8 cellular contexts compared by ENCODE assay signal in the genomic region with DNA sequence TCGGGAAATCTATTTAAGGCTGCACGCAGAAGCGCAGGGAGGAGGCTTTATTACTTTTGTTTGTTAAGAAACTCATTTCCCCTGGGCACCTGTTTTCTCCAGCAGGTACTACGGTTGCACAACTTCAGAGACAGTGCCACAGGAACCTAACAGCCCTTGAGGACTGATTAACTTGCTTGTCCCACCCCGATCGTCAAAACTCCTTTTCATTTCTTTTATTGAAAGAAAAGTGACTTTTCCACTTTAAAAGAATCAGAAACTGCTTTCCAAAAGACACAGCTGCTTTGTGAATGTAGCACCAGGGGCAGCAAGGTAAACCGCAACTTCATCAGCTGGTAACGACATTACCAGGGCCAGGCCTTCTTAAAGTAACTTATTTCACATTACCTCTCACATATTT. TPM values are rescaled to one million over a fixed set of nuclear protein-coding genes. Genes with fewer than 3 reads are reported as not detected.
DNase-seq lines count a peak whose midpoint lies in the region; ATAC-seq and TF ChIP-seq lines count a peak whose summit lies in the region.

No MANE protein-coding gene starts in this region.

- H3K36me3 Mint-ChIP-seq in naive B cell = peaks cover 0 to 9% of the 10 kb centered on the region in 2 donors

- H3K27ac Mint-ChIP-seq in naive B cell = peak overlapping the region; percentile 91 to 97 (median 97)

- peak overlapping the region; percentile 94 for H3K4me3 ChIP-seq in choroid plexus epithelial cell (ENCODE audit: low read depth, low read length)

- peak overlapping the region; percentile 88 to 97 (median 92) for H3K4me3 Mint-ChIP-seq in naive B cell

- no peaks in the 10 kb centered on the region for H3K27me3 Mint-ChIP-seq in naive B cell

- TF ChIP-seq CTCF in choroid plexus epithelial cell (conservative IDR thresholded peaks at IDR 0.05; ENCODE audit: low read depth, low read length) = no peak

- no peak for ATAC-seq in naive B cell (ENCODE audit: low read depth in 2 of 2)

- peak; percentile 24 for DNase-seq in GF-D8 (lab: John Stamatoyannopoulos, UW)
- peak; percentile 20 for DNase-seq in MV-4-11 (lab: John Stamatoyannopoulos, UW)
- DNase-seq in choroid plexus epithelial cell (ENCODE audit: low read depth) = peak; percentile 36
- DNase-seq in naive B cell = peak; percentile 18
- no peak for DNase-seq in DMS153 (lab: John Stamatoyannopoulos, UW)
- no peak for DNase-seq in COLO668 (lab: John Stamatoyannopoulos, UW; ENCODE audit: unreplicated experiment)
- no peak for DNase-seq in stimulated activated CD4-positive, alpha-beta T cell treated with anti-CD3 and anti-CD28 coated beads, Interleukin-4, amount 100 ng/mL, for 1 hour
- DNase-seq in NCI-H1092 (lab: John Stamatoyannopoulos, UW) = no peak

- H3K9me3 Mint-ChIP-seq in naive B cell = no peaks in the 10 kb centered on the region

- peaks cover 55 to 67% (median 59%) of the 10 kb centered on the region in 3 donors for H3K4me1 Mint-ChIP-seq in naive B cell

RNA-seq across cellular contexts. Expression of a gene that starts 1.5 kb away (rescaled TPM):
- 100 to 1,000 TPM in 4 of 6 donors, 10 to 100 TPM in 2; 85.0 to 127 (median 111) TPM for polyA plus RNA-seq in naive B cell (ENCODE audit: low read depth in 6 of 6)

Comparison
In these comparisons a context has a peak if more than half of its experiments do, and no peak if none do; other contexts are left out.
1. DNase-seq: peak in GF-D8 (single experiment), MV-4-11 (single experiment), choroid plexus epithelial cell (single experiment) and naive B cell (single experiment); none in DMS153 (single experiment), COLO668 (single experiment), stimulated activated CD4-positive, alpha-beta T cell treated with anti-CD3 and anti-CD28 coated beads, Interleukin-4, amount 100 ng/mL, for 1 hour (single experiment) and NCI-H1092 (single experiment).